8 cellular contexts compared by ENCODE assay signal in the genomic region with DNA sequence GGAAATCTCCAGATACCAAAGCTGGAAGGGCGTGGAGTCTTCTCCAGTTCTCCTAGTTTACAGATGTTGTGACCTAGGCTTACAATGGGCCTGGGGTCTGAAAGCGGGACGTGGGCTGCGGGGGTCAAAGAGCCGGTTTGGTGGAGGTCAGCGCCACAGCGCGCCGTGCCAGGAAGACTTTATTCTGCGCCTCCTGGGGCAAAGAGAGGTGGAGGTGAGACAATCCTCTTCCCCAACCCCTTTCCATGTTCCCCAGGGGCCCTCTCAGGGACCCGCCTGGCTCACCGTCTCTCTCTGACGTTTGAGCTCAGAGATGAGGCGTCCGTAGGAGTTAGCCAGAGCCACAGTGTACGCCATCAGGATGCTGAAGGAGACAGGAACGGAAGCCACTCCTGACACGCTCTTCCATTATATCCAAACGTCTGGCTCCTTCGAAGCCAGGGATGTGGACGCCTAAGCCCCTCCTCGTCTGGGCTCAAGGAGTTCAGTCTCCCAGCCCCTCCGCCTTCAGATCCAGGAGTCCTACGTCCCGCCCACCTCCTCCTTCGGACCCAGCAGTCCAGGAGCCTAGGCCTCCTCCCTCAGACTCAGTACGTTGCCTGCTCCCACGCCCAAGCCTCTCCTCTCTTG. TPM values are rescaled to one million over a fixed set of nuclear protein-coding genes. Genes with fewer than 3 reads are reported as not detected.
A peak's percentile ranks its signal among the peaks of the same experiment; 100 is the strongest.
DNase-seq lines count a peak whose midpoint lies in the region; ATAC-seq and TF ChIP-seq lines count a peak whose summit lies in the region.

No MANE protein-coding gene starts in this region.

- H3K9me3 ChIP-seq in right atrium auricular region (no peaks in the 10 kb centered on the region), colonic mucosa (no peaks in the 10 kb centered on the region)

- H3K36me3 ChIP-seq in right atrium auricular region (peaks cover 29% of the 10 kb centered on the region), colonic mucosa (peaks cover 15% of the 10 kb centered on the region)

- peaks cover 3 to 22% (median 15%) of the 10 kb centered on the region in 3 donors for H3K27me3 Mint-ChIP-seq in naive B cell

- H3K27ac Mint-ChIP-seq in naive B cell: peak overlapping the region; percentile 92 to 99 (median 97)

- peak overlapping the region; percentile 49 to 79 for H3K4me3 ChIP-seq in right atrium auricular region
- H3K4me3 ChIP-seq in colonic mucosa: peak overlapping the region; percentile 43

- H3K27me3 ChIP-seq in right atrium auricular region (no peaks in the 10 kb centered on the region), colonic mucosa (no peaks in the 10 kb centered on the region)

- intact Hi-C loops in cardiac septum (cut with DNase I) (loop anchor here (5.0 kb wide), 1 partner anchor 42 kb away; a partner anchor contains a TSS), colonic mucosa (cut with DNase I) (no loop called here)

- H3K9ac ChIP-seq in colonic mucosa (ENCODE audit: low read depth in 2 of 2, low read length in 2 of 2): peak overlapping the region; percentile 54 to 81

- DNase-seq in right atrium auricular region (ENCODE audit: low spot score) (no peak), cardiac septum (ENCODE audit: low spot score) (no peak), NCI-H2227 (lab: John Stamatoyannopoulos, UW; ENCODE audit: unreplicated experiment) (peak; percentile 83), colonic mucosa (peak; percentile 46), naive B cell (no peak), omental fat pad (ENCODE audit: low spot score) (no peak), Kasumi-1 (lab: John Stamatoyannopoulos, UW) (no peak)

- H3K36me3 Mint-ChIP-seq in naive B cell: peaks cover 0 to 7% of the 10 kb centered on the region in 2 donors

- ATAC-seq in naive B cell (ENCODE audit: low read depth in 2 of 2) (no peak), omental fat pad (ENCODE audit: low FRiP score) (no peak), GM19452 (IDR thresholded peaks at IDR 0.05; ENCODE audit: unreplicated experiment) (no peak)

- no peak for TF ChIP-seq CTCF in right atrium auricular region (IDR thresholded peaks at IDR 0.05)
- no peak for TF ChIP-seq CTCF in colonic mucosa (IDR thresholded peaks at IDR 0.05)
- no peak for TF ChIP-seq CTCF in omental fat pad (IDR thresholded peaks at IDR 0.05)

- peak overlapping the region; percentile 90 to 100 (median 99) for H3K4me3 Mint-ChIP-seq in naive B cell

- H3K27ac ChIP-seq in right atrium auricular region: peak overlapping the region; percentile 77 to 86
- peak overlapping the region; percentile 91 for H3K27ac ChIP-seq in colonic mucosa

- H3K4me1 Mint-ChIP-seq in naive B cell: peaks cover 50 to 72% (median 66%) of the 10 kb centered on the region in 3 donors

- peaks cover 0 to 3% (median 0%) of the 10 kb centered on the region in 7 donors for H3K9me3 Mint-ChIP-seq in naive B cell

- H3K4me1 ChIP-seq in right atrium auricular region (peaks cover 0 to 49% of the 10 kb centered on the region in 2 donors), colonic mucosa (peaks cover 29% of the 10 kb centered on the region)

RNA-seq across cellular contexts. Expression of a gene that starts 0.8 kb away (rescaled TPM):
- 10 to 100 TPM in 1 of 2 donors, 1 to 10 TPM in 1; 6.3 to 10.0 TPM for total RNA-seq in right atrium auricular region
- total RNA-seq in cardiac septum: 8.3 TPM
- 1 to 10 TPM; 6.2 to 8.1 TPM for total RNA-seq in colonic mucosa
- 10 to 100 TPM in 5 of 6 donors, 1 to 10 TPM in 1; 9.3 to 15.3 (median 12.0) TPM for polyA plus RNA-seq in naive B cell (ENCODE audit: low read depth in 6 of 6)
- total RNA-seq in omental fat pad: 10 to 100 TPM in 1 of 4 donors, 1 to 10 TPM in 3; 5.3 to 12.3 (median 7.4) TPM

RNA-seq across cellular contexts. Expression of a gene that starts 12.7 kb away (rescaled TPM):
- total RNA-seq in right atrium auricular region: 1 to 10 TPM; 1.7 to 2.8 TPM
- total RNA-seq in cardiac septum: 4.3 TPM
- 100 to 1,000 TPM in 1 of 2 donors, 10 to 100 TPM in 1; 80.9 to 165 TPM for total RNA-seq in colonic mucosa
- polyA plus RNA-seq in naive B cell (ENCODE audit: low read depth in 6 of 6): not detected
- 1 to 10 TPM in 3 of 4 donors, not detected in 1; 1.2 to 4.1 (median 1.6) TPM for total RNA-seq in omental fat pad

RNA-seq across cellular contexts. Expression of a gene that starts 22.7 kb away (rescaled TPM):
- 10 to 100 TPM; 12.0 to 16.9 TPM for total RNA-seq in right atrium auricular region
- total RNA-seq in cardiac septum: 22.3 TPM
- total RNA-seq in colonic mucosa: 10 to 100 TPM; 38.4 to 57.3 TPM
- polyA plus RNA-seq in naive B cell (ENCODE audit: low read depth in 6 of 6): 10 to 100 TPM in 1 of 6 donors, 1 to 10 TPM in 5; 2.7 to 12.9 (median 6.9) TPM
- 10 to 100 TPM; 13.4 to 24.4 (median 19.0) TPM for total RNA-seq in omental fat pad

RNA-seq across cellular contexts. Expression of a gene that starts 29.1 kb away (rescaled TPM):
- total RNA-seq in right atrium auricular region (10 to 100 TPM; 27.0 to 37.0 TPM), cardiac septum (24.3 TPM), colonic mucosa (100 to 1,000 TPM; 122 to 142 TPM), omental fat pad (10 to 100 TPM; 21.0 to 72.4 (median 32.7) TPM)
- polyA plus RNA-seq in naive B cell (ENCODE audit: low read depth in 6 of 6): 10 to 100 TPM in 4 of 6 donors, 1 to 10 TPM in 2; 7.0 to 13.5 (median 11.3) TPM

RNA-seq across cellular contexts. Expression of a gene that starts 30.8 kb away (rescaled TPM):
- total RNA-seq in right atrium auricular region: 10 to 100 TPM; 36.7 to 37.0 TPM
- 22.6 TPM for total RNA-seq in cardiac septum
- 10 to 100 TPM; 47.9 to 52.7 TPM for total RNA-seq in colonic mucosa
- polyA plus RNA-seq in naive B cell (ENCODE audit: low read depth in 6 of 6): 10 to 100 TPM; 22.3 to 40.0 (median 32.1) TPM
- total RNA-seq in omental fat pad: 10 to 100 TPM; 36.1 to 49.3 (median 40.3) TPM

Comparison
In these comparisons a context has a peak if more than half of its experiments do, and no peak if none do; other contexts are left out.
1. DNase-seq: peak in NCI-H2227 (single experiment) and colonic mucosa (single experiment); none in right atrium auricular region (single experiment), cardiac septum (single experiment), naive B cell (single experiment), omental fat pad (single experiment) and Kasumi-1 (0 of 2).
2. RNA of a gene that starts 12.7 kb away (total RNA-seq): 80.9 to 165 TPM in colonic mucosa; 4.3 TPM in cardiac septum (single experiment), 1.7 to 2.8 TPM in right atrium auricular region and 1.2 to 4.1 TPM in omental fat pad; every median in the first group is over 10 times any median in the second.